In genomic region chr3:127193775-127194174, GRCh38 we compare ENCODE assay signal across 34 cellular contexts.
"Had no signal": no experiment of that assay in that cellular context is flagged by ENCODE, and none has a peak within 500 bp of the region (broad histone marks: within the 10 kb centered on the region; RNA-seq: fewer than 3 reads in every experiment).

No MANE protein-coding gene starts in this region.

- DNase-seq: Karpas-422, Kasumi-1, MG63, MM.1S, MV-4-11, NCI-H1048, NCI-H1092, NCI-H1092 treated with DMSO at 0.1 percent for 48 hours, NCI-H1105, NCI-H1105 treated with DMSO at 0.1 percent for 48 hours, NCI-H1417, NCI-H1417 treated with DMSO at 0.1 percent for 48 hours, NCI-H1436, NCI-H1436 treated with DMSO at 0.1 percent for 48 hours, NCI-H146, NCI-H1694, NCI-H1694 treated with DMSO at 0.1 percent for 48 hours, NCI-H187, NCI-H187 treated with DMSO at 0.1 percent for 48 hours, NCI-H1930, NCI-H2029, NCI-H2029 treated with DMSO at 0.1 percent for 48 hours, NCI-H2081, NCI-H2081 treated with DMSO at 0.1 percent for 48 hours, NCI-H2107, NCI-H2171, NCI-H2171 treated with DMSO at 0.1 percent for 48 hours, NCI-H2227 treated with DMSO at 0.1 percent for 48 hours, NCI-H226, NCI-H345, NCI-H446, NCI-H446 treated with DMSO at 0.1 percent for 48 hours, NCI-H510A, NCI-H510A treated with DMSO at 0.1 percent for 48 hours had no signal

- H3K4me3 ChIP-seq: MG63 had no signal

- H3K36me3 ChIP-seq: MG63 had no signal
